ENCODE assay signal across 8 cellular contexts in the genomic region with DNA sequence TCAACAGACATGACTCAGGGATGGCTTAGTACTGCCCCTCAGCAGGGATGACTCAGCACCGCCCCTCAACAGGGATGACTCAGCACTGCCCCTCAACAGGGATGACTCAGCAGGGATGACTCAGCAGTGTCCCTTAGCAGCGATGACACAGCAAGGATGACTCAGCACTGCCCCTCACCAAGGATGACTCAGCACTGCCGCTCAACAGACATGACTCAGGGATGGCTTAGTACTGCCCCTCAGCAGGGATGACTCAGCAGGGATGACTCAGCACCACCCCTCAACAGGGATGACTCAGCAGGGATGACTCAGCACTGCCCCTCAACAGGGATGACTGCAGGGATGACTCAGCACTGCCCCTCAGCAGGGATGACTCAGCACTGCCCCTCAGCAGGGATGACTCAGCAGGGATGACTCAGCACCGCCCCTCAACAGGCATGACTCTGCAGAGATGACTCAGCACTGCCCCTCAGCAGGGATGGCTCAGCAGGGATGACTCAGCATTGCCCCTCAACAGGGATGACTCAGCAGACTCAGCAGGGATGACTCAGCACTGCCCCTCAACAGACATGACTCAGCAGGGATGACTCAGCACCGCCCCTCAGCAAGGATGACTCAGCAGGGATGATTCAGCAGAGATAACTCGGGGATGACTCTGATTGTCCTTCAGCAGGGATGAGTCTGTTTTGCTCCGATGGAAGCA. TPM values are rescaled to one million over a fixed set of nuclear protein-coding genes. Genes with fewer than 3 reads are reported as not detected.
DNase-seq lines count a peak whose midpoint lies in the region; ATAC-seq, FAIRE-seq and TF ChIP-seq lines count a peak whose summit lies in the region.
"Not testable (repeated sequence)": the region's sequence is repeated elsewhere in the genome, so short reads cannot be mapped to it uniquely, and the experiment has no call there.

No MANE protein-coding gene starts in this region.

- RAD21 ChIA-PET in GM12878 (lab: Charles Lee; ENCODE audit: unreplicated experiment) = not testable (repeated sequence)

- not testable (repeated sequence) for TF ChIP-seq CTCF in IMR-90 (conservative IDR thresholded peaks at IDR 0.05; ENCODE audit: low read depth, low read length); RWPE1 (conservative IDR thresholded peaks at IDR 0.05; ENCODE audit: low read depth); GM12878 (IDR thresholded peaks at IDR 0.05 in 2 of 3, conservative IDR thresholded peaks at IDR 0.05 in 1 of 3; ENCODE audit: control insufficient read depth in 2 of 3, extremely low read depth in 1 of 3, insufficient read depth in 1 of 3, low read depth in 3 of 3, low read length in 3 of 3); foreskin fibroblast (IDR thresholded peaks at IDR 0.05; ENCODE audit: low read depth, low read length)

- in situ Hi-C loops in IMR-90 (cut with MboI; ENCODE audit: low sequenced_read_pairs); GM12878 (cut with MboI): not testable (repeated sequence)

- H3K4me2 ChIP-seq in IMR-90 (ENCODE audit: low read depth, low read length); GM12878 (ENCODE audit: control insufficient read depth, insufficient read depth); neuronal stem cell (ENCODE audit: insufficient read depth, low read length, poor library complexity, severe bottlenecking): not testable (repeated sequence)

- H3K56ac ChIP-seq in IMR-90 (ENCODE audit: extremely low read depth, insufficient read depth, low read length) = not testable (repeated sequence)

- POLR2A ChIA-PET in IMR-90 (lab: Charles Lee; ENCODE audit: unreplicated experiment); RWPE1 (lab: Yijun Ruan, JAX; ENCODE audit: low non-redundant PET); activated CD8-positive, alpha-beta T cell treated with anti-CD3 and anti-CD28 coated beads, Interleukin-2, amount 10 ng/mL, durations not matched to agents 7 days and 5 days (lab: Charles Lee); GM12878 (lab: Charles Lee): not testable (repeated sequence)

- peak overlapping the region; percentile 95 for H2BK5ac ChIP-seq in IMR-90 (ENCODE audit: low read depth, low read length, poor library complexity, severe bottlenecking)
- not testable (repeated sequence) for H2BK5ac ChIP-seq in neuronal stem cell (ENCODE audit: low read length)

- H3K23ac ChIP-seq in IMR-90 (ENCODE audit: low read depth, low read length) = not testable (repeated sequence)
- peak overlapping the region; percentile 48 for H3K23ac ChIP-seq in neuronal stem cell (ENCODE audit: low read depth, low read length, poor library complexity)

- H2AFZ ChIP-seq in IMR-90 (replicated peaks; ENCODE audit: low read length, poor library complexity); GM12878 (ENCODE audit: control insufficient read depth, low read depth, low read length); neuronal stem cell (ENCODE audit: low read length): not testable (repeated sequence)

- FAIRE-seq in GM12878 (lab: Jason Lieb, UNC) = peak; percentile 90

- 100% methylated on average over 2 of the region's 7 CpGs; no CpG with 5 or more reads in 1 of the 2 experiments for WGBS in IMR-90 (ENCODE audit: extremely low coverage in 2 of 2, insufficient read length in 1 of 2), 2 experiments
- 34% methylated on average over 7 of the region's 7 CpGs for WGBS in GM12878 (ENCODE audit: insufficient coverage, insufficient replicate concordance, low lambda C conversion rate, missing lambda C conversion rate)
- no CpG with 5 or more reads among the region's 7 CpGs for WGBS in neuronal stem cell (ENCODE audit: extremely low coverage in 2 of 2, insufficient read length in 2 of 2, insufficient replicate concordance in 1 of 2), 2 donors

- H4K20me1 ChIP-seq in IMR-90 (ENCODE audit: insufficient read depth, low read length) = peaks cover 28% of the 10 kb centered on the region
- not testable (repeated sequence) for H4K20me1 ChIP-seq in GM12878 (ENCODE audit: control insufficient read depth, insufficient read depth)

- intact Hi-C loops in IMR-90 (cut with micrococcal nuclease); GM12878 (cut with micrococcal nuclease; ENCODE audit: unreplicated experiment): not testable (repeated sequence)

- not testable (repeated sequence) for H2BK12ac ChIP-seq in neuronal stem cell (ENCODE audit: low read length)

- H3K18ac ChIP-seq in IMR-90 (ENCODE audit: low read depth, low read length) = peak overlapping the region; percentile 84; the same call in 1 of the 2 replicates
- peak overlapping the region; percentile 60 for H3K18ac ChIP-seq in neuronal stem cell (ENCODE audit: low read length)

- H3K79me2 ChIP-seq in GM12878 (ENCODE audit: control insufficient read depth, insufficient read depth, low read length) = not testable (repeated sequence)

- not testable (repeated sequence) for H4K8ac ChIP-seq in IMR-90 (ENCODE audit: low read depth in 2 of 2, low read length in 2 of 2); neuronal stem cell (ENCODE audit: low read depth, low read length)

- peak overlapping the region; percentile 83 for H3K27ac ChIP-seq in IMR-90 (ENCODE audit: insufficient read depth, low read length)
- H3K27ac ChIP-seq in RWPE1 = peak overlapping the region; percentile 92
- H3K27ac ChIP-seq in GM12878 (ENCODE audit: control insufficient read depth, insufficient read depth) = peak overlapping the region; percentile 52
- peak overlapping the region; percentile 80 for H3K27ac ChIP-seq in neuronal stem cell (replicated peaks; ENCODE audit: low read length)

- H3K4me1 ChIP-seq in IMR-90 (ENCODE audit: control insufficient read depth, insufficient read depth, low read length); GM12878 (ENCODE audit: control insufficient read depth, insufficient read depth, low read length); neuronal stem cell (ENCODE audit: control insufficient read depth in 2 of 2, insufficient read depth in 1 of 2, low read depth in 1 of 2, low read length in 2 of 2): not testable (repeated sequence)

- not testable (repeated sequence) for H3K27me3 Mint-ChIP-seq in activated CD8-positive, alpha-beta T cell treated with anti-CD3 and anti-CD28 coated beads, Interleukin-2, amount 10 ng/mL, durations not matched to agents 7 days and 5 days (ENCODE audit: low read depth)

- H3K27ac Mint-ChIP-seq in activated CD8-positive, alpha-beta T cell treated with anti-CD3 and anti-CD28 coated beads, Interleukin-2, amount 10 ng/mL, durations not matched to agents 7 days and 5 days = peak overlapping the region; percentile 82

- H3K4ac ChIP-seq in IMR-90 (ENCODE audit: low read depth, low read length); neuronal stem cell (ENCODE audit: low read length): not testable (repeated sequence)

- DNase-seq in CD1c-positive myeloid dendritic cell (ENCODE audit: extremely low spot score) (peak; percentile 61), IMR-90 (peak; percentile 71), RWPE1 (ENCODE audit: low spot score) (peak; percentile 49), foreskin fibroblast (peak; percentile 42 to 72)
- peak; percentile 64 for DNase-seq in activated CD8-positive, alpha-beta T cell treated with anti-CD3 and anti-CD28 coated beads, Interleukin-2, amount 10 ng/mL, durations not matched to agents 7 days and 5 days
- DNase-seq in GM12878 (ENCODE audit: low read depth, low spot score); neuronal stem cell (ENCODE audit: low spot score): not testable (repeated sequence)
- DNase-seq in stimulated activated CD8-positive, alpha-beta memory T cell treated with anti-CD3 and anti-CD28 coated beads, Interleukin-7, amount 100 ng/mL, for 24 hours (ENCODE audit: low read depth) = peak; percentile 23

- ATAC-seq in IMR-90 (ENCODE audit: low read depth); activated CD8-positive, alpha-beta T cell treated with anti-CD3 and anti-CD28 coated beads, Interleukin-2, amount 10 ng/mL, durations not matched to agents 7 days and 5 days: not testable (repeated sequence)
- ATAC-seq in GM12878 = peak; percentile 21; the same call in 2 of the 3 replicates

- not testable (repeated sequence) for H2BK15ac ChIP-seq in IMR-90 (ENCODE audit: low read depth, low read length); neuronal stem cell (ENCODE audit: low read length)

- SMC1A ChIA-PET in GM12878 (lab: Charles Lee; ENCODE audit: uncharacterized antibody, unreplicated experiment) = not testable (repeated sequence)

- H2AK9ac ChIP-seq in IMR-90 (replicated peaks; ENCODE audit: low read depth, low read length, poor library complexity) = not testable (repeated sequence)

- H3K9me3 ChIP-seq in IMR-90 (ENCODE audit: control insufficient read depth, insufficient read depth, low read length) (peaks cover 21% of the 10 kb centered on the region), GM12878 (replicated peaks; ENCODE audit: control insufficient read depth, insufficient read depth, low read length) (peaks cover 21% of the 10 kb centered on the region), neuronal stem cell (replicated peaks in 1 of 2; ENCODE audit: control insufficient read depth in 2 of 2, insufficient read depth in 1 of 2, low read depth in 1 of 2, low read length in 2 of 2) (peaks cover 5 to 27% of the 10 kb centered on the region in 2 donors)

- H3K14ac ChIP-seq in IMR-90 (replicated peaks; ENCODE audit: low read depth, low read length); neuronal stem cell (ENCODE audit: low read length): not testable (repeated sequence)

- not testable (repeated sequence) for H4K91ac ChIP-seq in IMR-90 (ENCODE audit: insufficient read depth, low read depth, low read length); neuronal stem cell (ENCODE audit: low read depth, low read length, poor library complexity)

- peak overlapping the region; percentile 60; the same call in 1 of the 2 replicates for H4K5ac ChIP-seq in IMR-90 (ENCODE audit: low read depth, low read length)

- not testable (repeated sequence) for H3K4me1 Mint-ChIP-seq in activated CD8-positive, alpha-beta T cell treated with anti-CD3 and anti-CD28 coated beads, Interleukin-2, amount 10 ng/mL, durations not matched to agents 7 days and 5 days (ENCODE audit: low read depth)

- H2BK20ac ChIP-seq in IMR-90 (ENCODE audit: low read depth, low read length) = not testable (repeated sequence)

- H3K36me3 ChIP-seq in IMR-90 (ENCODE audit: control insufficient read depth, insufficient read depth, low read length) = peaks cover 47% of the 10 kb centered on the region
- peaks cover 23 to 33% of the 10 kb centered on the region in 2 experiments for H3K36me3 ChIP-seq in GM12878 (ENCODE audit: control insufficient read depth in 2 of 2, insufficient read depth in 2 of 2, low read length in 1 of 2)
- peaks cover 53 to 84% of the 10 kb centered on the region in 2 donors for H3K36me3 ChIP-seq in neuronal stem cell (replicated peaks in 1 of 2; ENCODE audit: control insufficient read depth in 2 of 2, insufficient read depth in 2 of 2, low read length in 2 of 2)

- not testable (repeated sequence) for TF ChIP-seq RAD21 in IMR-90 (IDR thresholded peaks at IDR 0.05; ENCODE audit: low read length); GM12878 (IDR thresholded peaks at IDR 0.05; ENCODE audit: insufficient read depth, low read depth, low read length)

- not testable (repeated sequence) for H3K9me1 ChIP-seq in IMR-90 (ENCODE audit: insufficient read depth, low read length)

- not testable (repeated sequence) for BruUV-seq in IMR-90 (replicated peaks; lab: Mats Ljungman, UMichigan); GM12878 (replicated peaks; lab: Mats Ljungman, UMichigan)

- CTCF ChIA-PET in IMR-90 (lab: Yijun Ruan, JAX); RWPE1 (lab: Yijun Ruan, JAX); activated CD8-positive, alpha-beta T cell treated with anti-CD3 and anti-CD28 coated beads, Interleukin-2, amount 10 ng/mL, durations not matched to agents 7 days and 5 days (lab: Charles Lee); GM12878 (lab: Yijun Ruan, JAX): not testable (repeated sequence)

- not testable (repeated sequence) for H3K9me3 Mint-ChIP-seq in activated CD8-positive, alpha-beta T cell treated with anti-CD3 and anti-CD28 coated beads, Interleukin-2, amount 10 ng/mL, durations not matched to agents 7 days and 5 days (ENCODE audit: insufficient read depth)

- dilution Hi-C loops in IMR-90 (cut with HindIII; ENCODE audit: low sequenced_read_pairs, unreplicated experiment) = not testable (repeated sequence)

- not testable (repeated sequence) for TF ChIP-seq POLR2A in IMR-90 (IDR thresholded peaks at IDR 0.05; ENCODE audit: low read depth, low read length); GM12878 (IDR thresholded peaks at IDR 0.05; ENCODE audit: low read depth, low read length)

- H3K4me3 ChIP-seq in IMR-90 (ENCODE audit: insufficient read depth, low read depth, low read length); GM12878; foreskin fibroblast (ENCODE audit: low read depth in 1 of 2, low read length in 2 of 2); neuronal stem cell (ENCODE audit: low read length in 2 of 2): not testable (repeated sequence)

- not testable (repeated sequence) for H3K9ac ChIP-seq in IMR-90 (ENCODE audit: low read depth, low read length); GM12878 (ENCODE audit: control insufficient read depth, insufficient read depth, low read length); neuronal stem cell (ENCODE audit: low read depth, low read length, poor library complexity)

- H3K4me3 Mint-ChIP-seq in activated CD8-positive, alpha-beta T cell treated with anti-CD3 and anti-CD28 coated beads, Interleukin-2, amount 10 ng/mL, durations not matched to agents 7 days and 5 days = peak overlapping the region; percentile 52

- not testable (repeated sequence) for H2AK5ac ChIP-seq in IMR-90 (ENCODE audit: low read depth, low read length); neuronal stem cell (ENCODE audit: low read depth, low read length)

- TF ChIP-seq EP300 in GM12878 (IDR thresholded peaks at IDR 0.05; ENCODE audit: borderline replicate concordance in 1 of 2, control insufficient read depth in 1 of 2, low read depth in 2 of 2, low read length in 2 of 2) = not testable (repeated sequence)

- H3K79me1 ChIP-seq in IMR-90 (ENCODE audit: low read depth in 1 of 2, low read length in 2 of 2) = peaks cover 9 to 22% of the 10 kb centered on the region in 2 experiments; a peak in 3 of 4 replicates
- not testable (repeated sequence) for H3K79me1 ChIP-seq in neuronal stem cell (ENCODE audit: low read depth, low read length)

- H3K27me3 ChIP-seq in IMR-90 (ENCODE audit: control insufficient read depth, insufficient read depth, low read length); GM12878 (replicated peaks in 1 of 2; ENCODE audit: control insufficient read depth in 2 of 2, insufficient read depth in 2 of 2, low read length in 1 of 2); neuronal stem cell (ENCODE audit: control insufficient read depth in 3 of 3, insufficient read depth in 3 of 3, low read depth in 1 of 3, low read length in 3 of 3): not testable (repeated sequence)

- H3K36me3 Mint-ChIP-seq in activated CD8-positive, alpha-beta T cell treated with anti-CD3 and anti-CD28 coated beads, Interleukin-2, amount 10 ng/mL, durations not matched to agents 7 days and 5 days (ENCODE audit: low read depth) = peaks cover 69% of the 10 kb centered on the region

- H2BK120ac ChIP-seq in IMR-90 (ENCODE audit: low read depth, low read length); neuronal stem cell (ENCODE audit: low read depth, low read length): not testable (repeated sequence)

RNA-seq across cellular contexts. Expression of gene DBNDD1, which starts 23.6 kb away (rescaled TPM):
- 3.1 and 3.4 TPM in 2 replicates for total RNA-seq in IMR-90 (2012; rRNA removed)
- polyA plus RNA-seq in IMR-90 (2012; rRNA removed) = 23.0 and 26.2 TPM in 2 replicates
- 14.9 and 31.6 TPM in 2 replicates for polyA plus RNA-seq in IMR-90 (2012; cell fraction: cytosol; rRNA removed)
- 11.1 and 18.7 TPM in 2 replicates for polyA plus RNA-seq in IMR-90 (2012; cell fraction: nucleus; rRNA removed; ENCODE audit: low replicate concordance)
- total RNA-seq in activated CD8-positive, alpha-beta T cell treated with anti-CD3 and anti-CD28 coated beads, Interleukin-2, amount 10 ng/mL, durations not matched to agents 7 days and 5 days = under 1 TPM in 1 of 2 experiments, not detected in 1; 0.18 TPM
- 3.7 and 4.0 TPM in 2 replicates for total RNA-seq in GM12878 (2013; cell fraction: nucleolus; rRNA removed)
- 0.45 and 0.54 TPM in 2 replicates for total RNA-seq in GM12878 (2014; rRNA removed)
- 0.63 and 0.92 TPM in 2 replicates for total RNA-seq in GM12878 (2014; rRNA removed; fragmentation: Illumina TruSeq; extraction: Trizol)
- total RNA-seq in GM12878 (2021) = 1.3 and 1.5 TPM in 2 replicates
- 2.5 TPM for polyA plus RNA-seq in GM12878 (2011; ENCODE audit: low read depth)
- 2.8 and 4.6 TPM in 2 replicates for polyA plus RNA-seq in GM12878 (2011; rRNA removed)
- 9.2 and 9.6 TPM in 2 replicates for polyA plus RNA-seq in GM12878 (2011; cell fraction: cytosol; rRNA removed)
- 5.9 and 10.9 TPM in 2 replicates for polyA plus RNA-seq in GM12878 (2011; cell fraction: nucleus; rRNA removed)
- polyA plus RNA-seq in GM12878 (2012) = 2.4 and 3.7 TPM in 2 replicates
- 0.70 and 0.91 TPM in 2 replicates for polyA plus RNA-seq in GM12878 (2014; fragmentation: Illumina TruSeq; extraction: Trizol)
- polyA plus RNA-seq in GM12878 (2014; fragmentation: Nextera tagmentation; extraction: Ambion mirVana) = under 1 TPM; 0.06 to 0.09 TPM
- polyA plus RNA-seq in GM12878 (2014; rRNA removed) = 1.4 and 2.4 TPM in 2 replicates
- under 1 TPM; 0.28 to 0.48 TPM for polyA plus RNA-seq in GM12878 (2016; fragmentation: Nextera tagmentation; extraction: Ambion mirVana)
- polyA minus RNA-seq in GM12878 (2011; rRNA and poly(A)+ RNA removed) = 2.0 and 7.6 TPM in 2 replicates
- polyA minus RNA-seq in GM12878 (2011; cell fraction: cytosol; rRNA and poly(A)+ RNA removed) = 2.8 TPM in 2 replicates
- polyA minus RNA-seq in GM12878 (2011; cell fraction: nucleus; rRNA and poly(A)+ RNA removed) = 2.4 and 2.6 TPM in 2 replicates
- polyA plus RNA-seq in neuronal stem cell (2013, experiment 1 of 2) = 35.6 TPM
- polyA plus RNA-seq in neuronal stem cell (2013, experiment 2 of 2) = 34.0 TPM

RNA-seq across cellular contexts. Expression of gene DEF8, which starts 47.1 kb away (rescaled TPM):
- 129 and 134 TPM in 2 replicates for total RNA-seq in IMR-90 (2012; rRNA removed)
- 141 and 160 TPM in 2 replicates for polyA plus RNA-seq in IMR-90 (2012; rRNA removed)
- 177 and 213 TPM in 2 replicates for polyA plus RNA-seq in IMR-90 (2012; cell fraction: cytosol; rRNA removed)
- 286 and 445 TPM in 2 replicates for polyA plus RNA-seq in IMR-90 (2012; cell fraction: nucleus; rRNA removed; ENCODE audit: low replicate concordance)
- 10 to 100 TPM; 19.8 to 25.7 TPM for total RNA-seq in activated CD8-positive, alpha-beta T cell treated with anti-CD3 and anti-CD28 coated beads, Interleukin-2, amount 10 ng/mL, durations not matched to agents 7 days and 5 days
- total RNA-seq in GM12878 (2013; cell fraction: nucleolus; rRNA removed) = 34.0 and 49.6 TPM in 2 replicates
- 88.3 and 98.2 TPM in 2 replicates for total RNA-seq in GM12878 (2014; rRNA removed)
- total RNA-seq in GM12878 (2014; rRNA removed; fragmentation: Illumina TruSeq; extraction: Trizol) = 35.3 and 38.6 TPM in 2 replicates
- 63.8 and 72.1 TPM in 2 replicates for total RNA-seq in GM12878 (2021)
- 27.4 TPM for polyA plus RNA-seq in GM12878 (2011; ENCODE audit: low read depth)
- 14.4 and 27.9 TPM in 2 replicates for polyA plus RNA-seq in GM12878 (2011; rRNA removed)
- polyA plus RNA-seq in GM12878 (2011; cell fraction: cytosol; rRNA removed) = 53.1 and 56.5 TPM in 2 replicates
- 93.4 and 142 TPM in 2 replicates for polyA plus RNA-seq in GM12878 (2011; cell fraction: nucleus; rRNA removed)
- polyA plus RNA-seq in GM12878 (2012) = 26.0 and 37.6 TPM in 2 replicates
- 13.5 and 28.8 TPM in 2 replicates for polyA plus RNA-seq in GM12878 (2014; fragmentation: Illumina TruSeq; extraction: Trizol)
- 10 to 100 TPM; 17.0 to 33.5 TPM for polyA plus RNA-seq in GM12878 (2014; fragmentation: Nextera tagmentation; extraction: Ambion mirVana)
- polyA plus RNA-seq in GM12878 (2014; rRNA removed) = 80.6 and 124 TPM in 2 replicates
- polyA plus RNA-seq in GM12878 (2016; fragmentation: Nextera tagmentation; extraction: Ambion mirVana) = 10 to 100 TPM; 63.2 to 64.1 TPM
- polyA minus RNA-seq in GM12878 (2011; rRNA and poly(A)+ RNA removed) = 19.9 and 23.1 TPM in 2 replicates
- 14.2 and 15.2 TPM in 2 replicates for polyA minus RNA-seq in GM12878 (2011; cell fraction: cytosol; rRNA and poly(A)+ RNA removed)
- 9.8 and 24.4 TPM in 2 replicates for polyA minus RNA-seq in GM12878 (2011; cell fraction: nucleus; rRNA and poly(A)+ RNA removed)
- 52.9 TPM for polyA plus RNA-seq in neuronal stem cell (2013, experiment 1 of 2)
- polyA plus RNA-seq in neuronal stem cell (2013, experiment 2 of 2) = 52.2 TPM
